In the genomic region with DNA sequence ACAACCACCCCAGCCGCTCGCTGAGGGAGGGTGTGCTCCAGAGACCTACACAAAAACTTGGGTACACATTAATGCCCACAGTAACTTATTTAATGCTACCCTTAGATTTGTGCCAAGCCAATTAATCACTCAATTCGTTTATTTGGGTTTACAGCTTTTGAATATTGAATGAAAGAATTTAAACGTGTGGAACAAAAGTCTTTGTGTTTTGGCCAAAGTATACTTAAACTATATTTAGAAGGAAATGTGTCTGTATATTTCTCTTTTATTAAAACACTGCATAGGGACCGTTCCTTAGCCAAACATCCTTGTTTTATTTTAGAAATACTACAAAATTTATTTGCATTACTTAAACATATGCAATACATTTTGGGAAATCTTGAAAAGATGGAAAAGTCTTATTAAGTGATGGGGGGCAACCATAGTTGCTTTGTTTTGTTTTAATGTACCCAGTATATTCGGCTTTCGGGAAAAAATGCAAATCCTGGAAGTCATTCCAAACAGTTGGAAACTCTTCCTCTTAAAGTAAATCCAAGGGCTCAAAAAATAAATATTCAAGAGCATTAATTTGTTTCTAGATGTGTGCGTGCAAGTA, we compare ENCODE assay signal across 13 cellular contexts. TPM values are rescaled to one million over a fixed set of nuclear protein-coding genes. Genes with fewer than 3 reads are reported as not detected.
DNase-seq lines count a peak whose midpoint lies in the region; ATAC-seq, FAIRE-seq and TF ChIP-seq lines count a peak whose summit lies in the region.
"Had no signal": no experiment of that assay in that cellular context is flagged by ENCODE, and none has a peak within 500 bp of the region (broad histone marks: within the 10 kb centered on the region; RNA-seq: fewer than 3 reads in every experiment).

No MANE protein-coding gene starts in this region.

- in situ Hi-C loops in K562 (cut with MboI), result no loop called here

- H2AFZ ChIP-seq in K562 (ENCODE audit: low read depth, low read length), result no peak overlapping the region

- no peaks in the 10 kb centered on the region for H4K20me1 ChIP-seq in K562 (replicated peaks; ENCODE audit: control insufficient read depth, insufficient read depth, low read length)

- no TSS peak for BruUV-seq in K562 (replicated peaks; lab: Mats Ljungman, UMichigan)

- intact Hi-C loops in K562 (cut with micrococcal nuclease), result no loop called here
- intact Hi-C loops in sciatic nerve (cut with DNase I), result no loop called here

- H3K4me1 ChIP-seq in HUES48 (ENCODE audit: control insufficient read depth, insufficient read depth, low read length) (peaks cover 91% of the 10 kb centered on the region), K562 (replicated peaks in 1 of 2; ENCODE audit: control insufficient read depth in 2 of 2, insufficient read depth in 2 of 2, low read length in 2 of 2) (peaks cover 0 to 5% of the 10 kb centered on the region in 2 experiments; a peak in 4 of 5 replicates), mesodermal cell (ENCODE audit: control insufficient read depth, insufficient read depth, low read length, poor library complexity, severe bottlenecking) (peaks cover 72% of the 10 kb centered on the region), suprapubic skin (peaks cover 35% of the 10 kb centered on the region)

- TF ChIP-seq EP300 in K562 (IDR thresholded peaks at IDR 0.05; ENCODE audit: low read length) (no peak), suprapubic skin (IDR thresholded peaks at IDR 0.05) (no peak)

- no peak for DNase-seq in K562 (ENCODE audit: extremely low read depth in 1 of 4, low spot score in 3 of 4)
- DNase-seq in suprapubic skin (ENCODE audit: low spot score in 2 of 2), result no peak
- DNase-seq in sciatic nerve (ENCODE audit: low spot score), result no peak
- DNase-seq in NCI-H1930 (lab: John Stamatoyannopoulos, UW), result no peak
- DNase-seq in SW480 (ENCODE audit: low spot score), result no peak
- no peak for DNase-seq in DMS153 (lab: John Stamatoyannopoulos, UW)
- DNase-seq: NCI-H748 treated with DMSO at 0.1 percent for 48 hours; stimulated activated CD4-positive, alpha-beta T cell treated with anti-CD3 and anti-CD28 coated beads, Interleukin-4, amount 100 ng/mL, for 24 hours; SW 1271 had no signal

- no peaks in the 10 kb centered on the region for H3K9me1 ChIP-seq in K562 (ENCODE audit: control insufficient read depth, insufficient read depth, low read length)

- no peak overlapping the region for H3K4me2 ChIP-seq in K562 (ENCODE audit: insufficient read depth, low read length)

- H3K27ac ChIP-seq in HUES48 (ENCODE audit: low read depth, low read length) (peak overlapping the region; percentile 95), K562 (ENCODE audit: extremely low read depth, low read depth, low read length) (no peak overlapping the region), mesodermal cell (ENCODE audit: low read depth, low read length, severe bottlenecking) (peak overlapping the region; percentile 67), suprapubic skin (no peak overlapping the region)

- H3K27me3 ChIP-seq in HUES48 (ENCODE audit: control insufficient read depth, insufficient read depth, low read length), result no peaks in the 10 kb centered on the region
- peaks cover 19 to 29% of the 10 kb centered on the region in 2 experiments; a peak in 4 of 5 replicates for H3K27me3 ChIP-seq in K562 (ENCODE audit: control insufficient read depth in 2 of 2, insufficient read depth in 2 of 2, low read length in 2 of 2)
- H3K27me3 ChIP-seq in suprapubic skin, result peaks cover 5% of the 10 kb centered on the region

- ATAC-seq in K562 (no peak), sciatic nerve (no peak)

- TF ChIP-seq POLR2A in K562 (conservative IDR thresholded peaks at IDR 0.05), result no peak
- TF ChIP-seq POLR2A in suprapubic skin (IDR thresholded peaks at IDR 0.05), result no peak

- no peaks in the 10 kb centered on the region for H3K79me2 ChIP-seq in K562 (ENCODE audit: control insufficient read depth, insufficient read depth, low read length)

- 8% methylated on average over 8 of the region's 8 CpGs for WGBS in K562 (ENCODE audit: insufficient coverage, low coverage, missing lambda C conversion rate)
- 76 to 91% methylated on average over 3 to 5 of the region's 8 CpGs for WGBS in mesodermal cell (ENCODE audit: insufficient coverage in 2 of 2), 2 experiments
- WGBS in suprapubic skin, result 45% methylated on average over 8 of the region's 8 CpGs

- FAIRE-seq in K562 (lab: Jason Lieb, UNC), result no peak
- FAIRE-seq: bronchial epithelial cell, frontal cortex had no signal

- H3K9ac ChIP-seq in HUES48 (ENCODE audit: low read depth, low read length), result no peak overlapping the region
- H3K9ac ChIP-seq in K562 (ENCODE audit: insufficient read depth in 1 of 2, low read depth in 2 of 2, low read length in 2 of 2), result no peak overlapping the region

- POLR2A ChIA-PET in K562 (lab: Yijun Ruan, JAX), result no interaction called here

- CTCF ChIA-PET in K562 (lab: Yijun Ruan, JAX; ENCODE audit: low intra/inter-chr PET ratio), result interaction anchor here (1.2 kb wide), 1 partner anchor 16 kb away, joined by 3 read pairs; no protein-coding TSS in a partner anchor

- H3K36me3 ChIP-seq in HUES48 (ENCODE audit: control insufficient read depth, insufficient read depth, low read length) (no peaks in the 10 kb centered on the region), K562 (ENCODE audit: control insufficient read depth, insufficient read depth, low read length) (no peaks in the 10 kb centered on the region), mesodermal cell (ENCODE audit: control insufficient read depth, insufficient read depth, low read length) (no peaks in the 10 kb centered on the region), suprapubic skin (no peaks in the 10 kb centered on the region)

- TF ChIP-seq CTCF in K562 (IDR thresholded peaks at IDR 0.05 in 2 of 3, conservative IDR thresholded peaks at IDR 0.05 in 1 of 3; ENCODE audit: insufficient read depth in 2 of 3, low read depth in 1 of 3, low read length in 3 of 3), result no peak
- no peak for TF ChIP-seq CTCF in suprapubic skin (IDR thresholded peaks at IDR 0.05)

- H3K9me3 ChIP-seq in HUES48 (ENCODE audit: control insufficient read depth, insufficient read depth, low read length) (no peaks in the 10 kb centered on the region), K562 (replicated peaks; ENCODE audit: control insufficient read depth, insufficient read depth, low read depth, low read length) (no peaks in the 10 kb centered on the region), mesodermal cell (ENCODE audit: control insufficient read depth, low read length) (no peaks in the 10 kb centered on the region), suprapubic skin (no peaks in the 10 kb centered on the region)

- no peak for TF ChIP-seq RAD21 in K562 (CRISPR knock-in tag; conservative IDR thresholded peaks at IDR 0.05 in 1 of 2, IDR thresholded peaks at IDR 0.05 in 1 of 2)

- 0 out of 2 replicates have a peak overlapping the region, but pooled peaks have one; percentile 4 for H3K4me3 ChIP-seq in HUES48 (ENCODE audit: low read depth, low read length)
- H3K4me3 ChIP-seq in K562, result no peak overlapping the region
- no peak overlapping the region for H3K4me3 ChIP-seq in mesodermal cell (ENCODE audit: extremely low read depth, insufficient read depth, low read length, poor library complexity, severe bottlenecking)
- peak overlapping the region; percentile 43 for H3K4me3 ChIP-seq in suprapubic skin

TF ChIP-seq in K562, 482 proteins besides CTCF, POLR2A, EP300 and RAD21:
- TF ChIP-seq SRSF9 (IDR thresholded peaks at IDR 0.05; ENCODE audit: borderline replicate concordance, low read depth, low read length), result no peak
- no peak for TF ChIP-seq PTBP1 (IDR thresholded peaks at IDR 0.05; ENCODE audit: low read depth, low read length)
- peak; percentile 44 for TF ChIP-seq ZFP36 (IDR thresholded peaks at IDR 0.05; ENCODE audit: low read depth, low read length, partially characterized antibody)
- TF ChIP-seq, protein P1, sequence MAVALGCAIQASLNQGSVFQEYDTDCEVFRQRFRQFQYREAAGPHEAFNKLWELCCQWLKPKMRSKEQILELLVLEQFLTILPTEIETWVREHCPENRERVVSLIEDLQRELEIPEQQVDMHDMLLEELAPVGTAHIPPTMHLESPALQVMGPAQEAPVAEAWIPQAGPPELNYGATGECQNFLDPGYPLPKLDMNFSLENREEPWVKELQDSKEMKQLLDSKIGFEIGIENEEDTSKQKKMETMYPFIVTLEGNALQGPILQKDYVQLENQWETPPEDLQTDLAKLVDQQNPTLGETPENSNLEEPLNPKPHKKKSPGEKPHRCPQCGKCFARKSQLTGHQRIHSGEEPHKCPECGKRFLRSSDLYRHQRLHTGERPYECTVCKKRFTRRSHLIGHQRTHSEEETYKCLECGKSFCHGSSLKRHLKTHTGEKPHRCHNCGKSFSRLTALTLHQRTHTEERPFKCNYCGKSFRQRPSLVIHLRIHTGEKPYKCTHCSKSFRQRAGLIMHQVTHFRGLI (CRISPR knock-in tag; IDR thresholded peaks at IDR 0.05), result no peak
- peak; percentile 95 for TF ChIP-seq CBX8 (IDR thresholded peaks at IDR 0.05; ENCODE audit: borderline replicate concordance, extremely low read depth, low read depth, low read length, poor library complexity, severe bottlenecking)
- TF ChIP-seq MCM3 (IDR thresholded peaks at IDR 0.05), result no peak
- TF ChIP-seq, protein P2, sequence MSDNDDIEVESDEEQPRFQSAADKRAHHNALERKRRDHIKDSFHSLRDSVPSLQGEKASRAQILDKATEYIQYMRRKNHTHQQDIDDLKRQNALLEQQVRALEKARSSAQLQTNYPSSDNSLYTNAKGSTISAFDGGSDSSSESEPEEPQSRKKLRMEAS (CRISPR knock-in tag; IDR thresholded peaks at IDR 0.05), result no peak

RNA-seq across cellular contexts. Expression of gene ZNF608, which starts 11.8 kb away (rescaled TPM):
- total RNA-seq in K562 (2011; cell fraction: chromatin; rRNA removed; ENCODE audit: low replicate concordance), result 0.76 and 2.3 TPM in 2 replicates
- 0.92 and 1.3 TPM in 2 replicates for total RNA-seq in K562 (2011; cell fraction: nucleolus; rRNA removed)
- total RNA-seq in K562 (2011; cell fraction: nucleoplasm; rRNA removed), result 1.0 and 1.8 TPM in 2 replicates
- 1.00 and 1.5 TPM in 2 replicates for total RNA-seq in K562 (2014; rRNA removed)
- total RNA-seq in K562 (2014; rRNA removed; fragmentation: Illumina TruSeq; extraction: Trizol), result 1.4 and 1.5 TPM in 2 replicates
- total RNA-seq in K562 (2015; rRNA removed; fragmentation: Illumina TruSeq; extraction: Trizol), result 1.5 and 1.6 TPM in 2 replicates
- 1.5 and 2.3 TPM in 2 replicates for total RNA-seq in K562 (2021)
- polyA plus RNA-seq in K562 (2011; rRNA removed), result 0.69 and 0.89 TPM in 2 replicates
- polyA plus RNA-seq in K562 (2011; cell fraction: cytosol; rRNA removed), result 0.28 and 0.36 TPM in 2 replicates
- polyA plus RNA-seq in K562 (2011; cell fraction: nucleus; rRNA removed), result 0.48 and 1.3 TPM in 2 replicates
- 1.5 and 3.0 TPM in 2 replicates for polyA plus RNA-seq in K562 (2012)
- polyA plus RNA-seq in K562 (2014; fragmentation: Illumina TruSeq; extraction: Trizol), result 1.1 and 1.4 TPM in 2 replicates
- polyA plus RNA-seq in K562 (2014; fragmentation: Nextera tagmentation; extraction: Ambion mirVana), result under 1 TPM; 0.38 to 0.83 TPM
- polyA plus RNA-seq in K562 (2014; rRNA removed), result 0.69 and 1.5 TPM in 2 replicates
- 0.93 and 1.3 TPM in 2 replicates for polyA minus RNA-seq in K562 (2011; rRNA and poly(A)+ RNA removed)
- polyA minus RNA-seq in K562 (2011; cell fraction: cytosol; rRNA and poly(A)+ RNA removed), result 0.36 TPM in 1 of 2 replicates, not detected in the other
- polyA minus RNA-seq in K562 (2011; cell fraction: nucleus; rRNA and poly(A)+ RNA removed), result 0.33 and 0.54 TPM in 2 replicates
- polyA plus RNA-seq in mesodermal cell (2013, experiment 1 of 2), result 34.1 TPM
- 29.0 TPM for polyA plus RNA-seq in mesodermal cell (2013, experiment 2 of 2)
- total RNA-seq in suprapubic skin, result 10 to 100 TPM in 2 of 4 donors, 1 to 10 TPM in 2; 3.9 to 11.9 (median 9.1) TPM
- 32.9 TPM for total RNA-seq in sciatic nerve

Comparison
In these comparisons a context has a peak if more than half of its experiments do, and no peak if none do; other contexts are left out.
1. H3K27ac ChIP-seq: peak in HUES48 (single experiment) and mesodermal cell (single experiment); none in K562 (single experiment) and suprapubic skin (single experiment).
2. H3K4me3 ChIP-seq: peak in HUES48 (single experiment) and suprapubic skin (single experiment); none in K562 (single experiment) and mesodermal cell (single experiment).